Comparison of ENCODE assay signal across 14 cellular contexts in genomic region chrX:115939070-115939469, GRCh38.
DNase-seq lines count a peak whose midpoint lies in the region; ATAC-seq and TF ChIP-seq lines count a peak whose summit lies in the region.
"Had no signal": no experiment of that assay in that cellular context is flagged by ENCODE, and none has a peak within 500 bp of the region (broad histone marks: within the 10 kb centered on the region; RNA-seq: fewer than 3 reads in every experiment).

No MANE protein-coding gene starts in this region.

- DNase-seq in H4 (ENCODE audit: low spot score): no peak
- no peak for DNase-seq in prostate gland (ENCODE audit: low spot score)
- DNase-seq in ureter (ENCODE audit: low spot score): no peak
- no peak for DNase-seq in DMS114 treated with DMSO at 0.1 percent for 48 hours (lab: John Stamatoyannopoulos, UW; ENCODE audit: unreplicated experiment)
- DNase-seq: activated CD8-positive, alpha-beta T cell treated with anti-CD3 and anti-CD28 coated beads, Interleukin-2, amount 10 ng/mL, durations not matched to agents 7 days and 5 days; activated naive CD8-positive, alpha-beta T cell treated with anti-CD3 and anti-CD28 coated beads for 36 hours; C1 segment of cervical spinal cord; NCI-H524 treated with DMSO at 0.1 percent for 48 hours; stimulated activated naive CD4-positive, alpha-beta T cell treated with Interleukin-2 at 50 U/mL for 16 hours had no signal

- H3K36me3 ChIP-seq in OCI-LY3 (replicated peaks; ENCODE audit: low read depth, low read length) (no peaks in the 10 kb centered on the region), prostate gland (no peaks in the 10 kb centered on the region)
- H3K36me3 ChIP-seq: neutrophil had no signal

- ATAC-seq in GM18505 (IDR thresholded peaks at IDR 0.05; ENCODE audit: unreplicated experiment) (peak; percentile 50), GM21529 (IDR thresholded peaks at IDR 0.05; ENCODE audit: unreplicated experiment) (peak; percentile 57), HG03342 (IDR thresholded peaks at IDR 0.05; ENCODE audit: unreplicated experiment) (peak; percentile 61)
- ATAC-seq: activated CD8-positive, alpha-beta T cell treated with anti-CD3 and anti-CD28 coated beads, Interleukin-2, amount 10 ng/mL, durations not matched to agents 7 days and 5 days had no signal

- no peak overlapping the region for H3K27ac ChIP-seq in OCI-LY3 (ENCODE audit: low read length)
- no peak overlapping the region for H3K27ac ChIP-seq in prostate gland
- H3K27ac ChIP-seq: neutrophil had no signal

- no peak; the same call in 1 of the 2 replicates for TF ChIP-seq CTCF in OCI-LY3 (IDR thresholded peaks at IDR 0.05; ENCODE audit: low read depth, low read length)
- TF ChIP-seq CTCF in prostate gland (IDR thresholded peaks at IDR 0.05): no peak

- no peaks in the 10 kb centered on the region for H4K20me1 ChIP-seq in OCI-LY3 (ENCODE audit: insufficient read depth, low read length)

- 69% methylated on average over 2 of the region's 2 CpGs for WGBS in prostate gland

- no peaks in the 10 kb centered on the region for H3K27me3 ChIP-seq in OCI-LY3 (ENCODE audit: low read depth, low read length)
- H3K27me3 ChIP-seq in prostate gland (replicated peaks; ENCODE audit: insufficient read depth): no peaks in the 10 kb centered on the region
- H3K27me3 ChIP-seq: neutrophil had no signal

- peak overlapping the region; percentile 67 for H3K4me2 ChIP-seq in OCI-LY3 (ENCODE audit: low read length)

- H3K4me3 ChIP-seq in OCI-LY3 (ENCODE audit: low read length) (peak overlapping the region; percentile 19; the same call in 1 of the 2 replicates), prostate gland (no peak overlapping the region)

- H3K9me3 ChIP-seq in OCI-LY3 (ENCODE audit: insufficient read depth, low read length): no peaks in the 10 kb centered on the region
- H3K9me3 ChIP-seq in prostate gland: no peaks in the 10 kb centered on the region
- H3K9me3 ChIP-seq: neutrophil had no signal

- TF ChIP-seq POLR2A in GM18505 (IDR thresholded peaks at IDR 0.05; ENCODE audit: borderline replicate concordance, extremely low read depth, insufficient read depth, insufficient read length): no peak
- no peak for TF ChIP-seq POLR2A in prostate gland (IDR thresholded peaks at IDR 0.05)

- no peak overlapping the region for H3K9ac ChIP-seq in OCI-LY3 (ENCODE audit: low read length)

- no peak overlapping the region for H2AFZ ChIP-seq in OCI-LY3 (ENCODE audit: low read depth, low read length)

- intact Hi-C loops in prostate gland (cut with DNase I): no loop called here

- no peaks in the 10 kb centered on the region for H3K79me2 ChIP-seq in OCI-LY3 (ENCODE audit: low read length)

- H3K4me1 ChIP-seq in OCI-LY3 (ENCODE audit: low read length) (peaks cover 32% of the 10 kb centered on the region), prostate gland (replicated peaks) (no peaks in the 10 kb centered on the region)
